8 cellular contexts compared by ENCODE assay signal in the genomic region with DNA sequence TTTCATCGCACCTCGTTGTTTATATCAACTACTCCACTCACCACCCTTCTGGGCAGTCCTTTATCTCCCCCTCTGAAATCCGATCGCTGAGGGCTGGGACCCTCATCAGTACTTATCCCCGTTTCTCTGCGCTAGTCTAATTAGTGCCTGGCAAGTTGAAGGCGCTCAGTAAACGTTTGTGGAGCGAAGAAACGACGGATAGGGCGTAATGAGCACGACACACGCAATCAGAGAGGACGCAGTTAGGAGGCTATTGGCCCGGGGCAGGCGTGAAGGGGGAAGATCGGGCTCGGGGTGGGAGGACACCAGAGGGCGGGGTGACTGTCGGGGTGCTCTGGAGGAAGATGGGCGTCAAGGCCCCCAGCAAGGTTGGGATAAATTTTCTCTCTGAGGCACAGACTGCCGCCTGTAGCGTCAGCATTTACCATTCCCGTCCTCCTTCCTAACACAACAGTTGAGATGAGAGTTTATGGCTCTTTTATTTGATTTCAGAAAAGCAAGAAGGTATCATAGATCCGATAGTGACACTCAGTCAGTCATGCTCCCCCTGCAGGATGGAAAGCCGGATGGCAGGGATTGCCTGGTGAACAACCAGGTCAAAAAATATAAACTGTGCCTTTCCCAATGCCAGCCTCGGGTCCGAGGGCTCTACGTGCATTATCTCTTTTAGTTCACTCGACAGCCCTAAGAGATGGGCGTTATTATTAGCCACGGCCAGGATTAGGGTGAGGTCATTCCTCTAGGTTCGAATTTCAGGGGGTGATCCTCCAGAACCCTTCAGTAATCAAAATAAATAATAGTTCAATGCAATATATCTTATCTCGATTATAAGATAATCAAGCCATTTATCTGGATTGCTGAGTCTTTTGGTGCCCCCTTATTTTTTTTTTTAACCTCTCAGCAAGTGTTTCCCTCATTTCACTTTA. TPM values are rescaled to one million over a fixed set of nuclear protein-coding genes. Genes with fewer than 3 reads are reported as not detected.
DNase-seq lines count a peak whose midpoint lies in the region; ATAC-seq, FAIRE-seq and TF ChIP-seq lines count a peak whose summit lies in the region.

No MANE protein-coding gene starts in this region.

- peak overlapping the region; percentile 97 for H3K27ac Mint-ChIP-seq in CD8-positive, alpha-beta T cell

- H3K27ac ChIP-seq in CD8-positive, alpha-beta T cell (ENCODE audit: low read depth, low read length) = peak overlapping the region; percentile 94

- H3K4me1 Mint-ChIP-seq in CD8-positive, alpha-beta T cell (ENCODE audit: low read depth) = peaks cover 40% of the 10 kb centered on the region

- no peaks in the 10 kb centered on the region for H3K27me3 Mint-ChIP-seq in CD8-positive, alpha-beta T cell (ENCODE audit: low read depth)

- peaks cover 22% of the 10 kb centered on the region for H3K4me1 ChIP-seq in CD8-positive, alpha-beta T cell (ENCODE audit: insufficient read depth, low read length)

- H3K9me3 ChIP-seq in CD8-positive, alpha-beta T cell (ENCODE audit: low read length) = no peaks in the 10 kb centered on the region

- H3K36me3 ChIP-seq in CD8-positive, alpha-beta T cell (ENCODE audit: insufficient read depth, low read length) = no peaks in the 10 kb centered on the region

- intact Hi-C loops in CD8-positive, alpha-beta T cell (cut with DNase I, micrococcal nuclease) = loop anchor here (1.0 to 2.0 kb wide), 8 partner anchors 21 to 391 kb away; partner anchors contain the start of genes DHX8 (in 1 of the 2), NBR1 (in 1 of the 2), RND2 (in 1 of the 2) and RPL27 (in 1 of the 2)
- intact Hi-C loops in left ventricle myocardium superior (cut with micrococcal nuclease) = no loop called here

- peak; percentile 73 to 94 (median 80) for DNase-seq in CD8-positive, alpha-beta T cell
- peak; percentile 26 for DNase-seq in GOT3 (lab: John Stamatoyannopoulos, UW)
- peak; percentile 52 for DNase-seq in NCI-H1436 treated with DMSO at 0.1 percent for 48 hours (lab: John Stamatoyannopoulos, UW)
- peak; percentile 64 to 90 (median 80) for DNase-seq in T-helper 1 cell
- peak; percentile 73 for DNase-seq in amniotic epithelial cell (ENCODE audit: low read depth)
- DNase-seq in left ventricle myocardium superior = peak; percentile 84
- peak; percentile 37 for DNase-seq in pulmonary artery endothelial cell (ENCODE audit: low read depth, low spot score)
- peak; percentile 73 for DNase-seq in urothelium cell line (ENCODE audit: low spot score)

- CTCF ChIA-PET in CD8-positive, alpha-beta T cell (lab: Charles Lee) = interaction anchor here (1.0 to 3.9 kb wide), 5 partner anchors 8 to 94 kb away, joined by 3 to 27 read pairs (median 14); partner anchors contain the start of genes ARL4D and DHX8

- POLR2A ChIA-PET in CD8-positive, alpha-beta T cell (lab: Charles Lee) = interaction anchor here (0.7 to 12.5 kb wide), 15 partner anchors 7 to 425 kb away, joined by 3 to 208 read pairs (median 7); partner anchors contain the start of genes AARSD1, ARL4D, DHX8 and ETV4

- peak overlapping the region; percentile 89 for H3K4me3 Mint-ChIP-seq in CD8-positive, alpha-beta T cell

- ATAC-seq in CD8-positive, alpha-beta T cell = peak; percentile 83
- peak; percentile 82 for ATAC-seq in left ventricle myocardium superior

- FAIRE-seq in urothelium cell line (lab: Jason Lieb, UNC) = no peak

- peak overlapping the region; percentile 74 for H3K4me3 ChIP-seq in CD8-positive, alpha-beta T cell (ENCODE audit: low read depth, low read length)

- TF ChIP-seq CTCF in CD8-positive, alpha-beta T cell (IDR thresholded peaks at IDR 0.05) = peak; percentile 96

- H3K9me3 Mint-ChIP-seq in CD8-positive, alpha-beta T cell = no peaks in the 10 kb centered on the region

- peaks cover 8% of the 10 kb centered on the region for H3K36me3 Mint-ChIP-seq in CD8-positive, alpha-beta T cell

- H3K27me3 ChIP-seq in CD8-positive, alpha-beta T cell (ENCODE audit: insufficient read depth, low read length) = no peaks in the 10 kb centered on the region

RNA-seq across cellular contexts. Expression of gene ARL4D, which starts 9.5 kb away (rescaled TPM):
- total RNA-seq in CD8-positive, alpha-beta T cell = 1 to 10 TPM; 2.9 to 4.1 TPM
- total RNA-seq in left ventricle myocardium superior (6.7 TPM), pulmonary artery endothelial cell (10.6 and 12.9 TPM in 2 replicates)

Comparison
In these comparisons a context has a peak if more than half of its experiments do, and no peak if none do; other contexts are left out.
1. Peak in every context shown above with its lines: DNase-seq, ATAC-seq, H3K4me3 ChIP-seq and H3K27ac ChIP-seq.
2. DNase-seq: peak in every context shown above with its lines; median percentile 84 in left ventricle myocardium superior; 80 in CD8-positive, alpha-beta T cell; 80 in T-helper 1 cell; 73 in amniotic epithelial cell; 73 in urothelium cell line; 52 in NCI-H1436 treated with DMSO at 0.1 percent for 48 hours; 37 in pulmonary artery endothelial cell; 26 in GOT3.